Comparison of ENCODE assay signal across 25 cellular contexts in the genomic region with DNA sequence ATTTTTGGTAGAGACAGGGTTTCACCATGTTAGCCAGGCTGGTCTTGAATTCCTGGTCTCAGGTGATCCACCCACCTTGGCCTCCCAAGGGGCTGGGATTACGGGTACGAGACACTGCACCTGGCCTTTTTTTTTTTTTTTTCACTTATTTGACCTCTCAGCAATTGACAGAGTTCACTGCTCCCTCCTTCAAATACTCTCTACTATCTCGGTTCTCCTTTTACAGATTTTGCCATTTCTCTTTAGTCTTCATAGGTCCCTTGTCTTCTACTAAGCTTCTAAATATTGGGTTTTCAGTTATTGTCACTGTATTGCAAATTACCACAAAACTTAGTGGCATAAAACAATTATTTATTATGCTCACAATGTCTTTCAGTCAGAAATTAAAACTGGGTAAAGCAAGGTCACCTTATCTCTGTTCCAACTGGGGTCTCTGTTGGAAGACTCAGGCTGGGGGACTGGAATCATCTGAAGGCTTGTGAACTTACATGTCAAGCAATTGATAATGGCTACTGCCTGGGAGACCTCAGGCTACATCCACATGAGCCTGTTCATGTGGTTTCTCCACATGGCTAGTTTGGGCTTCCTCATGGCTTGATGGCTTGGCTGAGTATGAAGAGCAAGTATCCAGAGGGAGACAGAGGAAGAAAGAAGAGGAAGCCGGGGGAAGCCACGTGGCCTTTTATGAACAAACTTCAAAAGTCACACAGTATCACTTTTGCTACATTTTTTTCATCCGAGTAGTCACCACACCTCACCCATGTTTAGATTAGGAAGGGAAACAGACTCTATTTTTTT.
DNase-seq lines count a peak whose midpoint lies in the region; ATAC-seq, FAIRE-seq and TF ChIP-seq lines count a peak whose summit lies in the region.
"Had no signal": no experiment of that assay in that cellular context is flagged by ENCODE, and none has a peak within 500 bp of the region (broad histone marks: within the 10 kb centered on the region; RNA-seq: fewer than 3 reads in every experiment).

No MANE protein-coding gene starts in this region.

- intact Hi-C loops in HepG2 (cut with micrococcal nuclease; ENCODE audit: unreplicated experiment): no loop called here
- intact Hi-C loops in right lobe of liver (cut with DNase I): no loop called here
- intact Hi-C loops in left lung (cut with DNase I): no loop called here

- FAIRE-seq in HepG2 (lab: Jason Lieb, UNC): no peak
- FAIRE-seq in urothelium cell line (lab: Jason Lieb, UNC): peak; percentile 53
- no peak for FAIRE-seq in RCC 7860 (lab: Jason Lieb, UNC)
- FAIRE-seq: GM18507 had no signal

- POLR2A ChIA-PET in HepG2 (lab: Yijun Ruan, JAX): no interaction called here

- CTCF ChIA-PET in HepG2 (lab: Yijun Ruan, JAX; ENCODE audit: low intra/inter-chr PET ratio, low total read pairs): no interaction called here

- TF ChIP-seq RAD21 in HepG2 (CRISPR knock-in tag; IDR thresholded peaks at IDR 0.05): no peak

- H3K27ac ChIP-seq in HepG2 (ENCODE audit: extremely low read length, insufficient read depth, low read length): no peak overlapping the region
- no peak overlapping the region for H3K27ac ChIP-seq in right lobe of liver
- H3K27ac ChIP-seq in left lung: no peak overlapping the region

- H3K4me1 ChIP-seq in HepG2 (ENCODE audit: insufficient read depth, low read length) (no peaks in the 10 kb centered on the region), right lobe of liver (no peaks in the 10 kb centered on the region), left lung (peaks cover 0 to 11% of the 10 kb centered on the region in 2 donors)
- H3K4me1 ChIP-seq: Caco-2 had no signal

- ATAC-seq in HepG2 (no peak), right lobe of liver (no peak), left lung (peak; percentile 21), HG02852 (IDR thresholded peaks at IDR 0.05; ENCODE audit: unreplicated experiment) (no peak)
- no peak for ATAC-seq in effector memory CD8-positive, alpha-beta T cell (replicated peaks)
- ATAC-seq: Right ventricle myocardium inferior had no signal

- peaks cover 27% of the 10 kb centered on the region in 2 donors for H3K27me3 Mint-ChIP-seq in effector memory CD8-positive, alpha-beta T cell
- H3K27me3 Mint-ChIP-seq: B cell, IgD-negative memory B cell had no signal

- no peak overlapping the region for H3K4me2 ChIP-seq in HepG2 (ENCODE audit: low read depth, low read length)

- H3K27me3 ChIP-seq in HepG2 (ENCODE audit: control insufficient read depth in 1 of 2, insufficient read depth in 2 of 2, low read length in 2 of 2): no peaks in the 10 kb centered on the region; a peak in 1 of 5 replicates
- H3K27me3 ChIP-seq in right lobe of liver: no peaks in the 10 kb centered on the region
- H3K27me3 ChIP-seq in left lung: no peaks in the 10 kb centered on the region

- no peaks in the 10 kb centered on the region for H3K36me3 Mint-ChIP-seq in effector memory CD8-positive, alpha-beta T cell (ENCODE audit: insufficient read depth)

- no peak overlapping the region for H3K9ac ChIP-seq in HepG2 (ENCODE audit: insufficient read depth, low read depth, low read length)

- TF ChIP-seq POLR2A in HepG2 (IDR thresholded peaks at IDR 0.05; ENCODE audit: insufficient read depth in 1 of 2, low read depth in 2 of 2, low read length in 2 of 2) (no peak), right lobe of liver (IDR thresholded peaks at IDR 0.05) (no peak)

- DNase-seq in HepG2 (ENCODE audit: low spot score): no peak
- no peak for DNase-seq in right lobe of liver
- DNase-seq in M059J (ENCODE audit: low read depth): peak; percentile 3
- peak in 1 of 2 donors; percentile 39 for DNase-seq in left lung
- no peak for DNase-seq in urothelium cell line (ENCODE audit: low spot score)
- DNase-seq in effector memory CD8-positive, alpha-beta T cell: no peak
- no peak for DNase-seq in RCC 7860 (ENCODE audit: low spot score)
- DNase-seq: Caco-2; CD4-positive, alpha-beta T cell; DMS 273 treated with DMSO at 0.1 percent for 48 hours; DMS79 treated with DMSO at 0.1 percent for 48 hours; GOT3; HCEC 1CT; Kasumi-1; MM.1S; NCI-H1105 treated with DMSO at 0.1 percent for 48 hours; NCI-H2029 treated with DMSO at 0.1 percent for 48 hours; NCI-H226; NCI-H524; OCI-M1 had no signal

- no peak overlapping the region for H2AFZ ChIP-seq in HepG2 (ENCODE audit: low read length)

- no TSS peak for BruUV-seq in HepG2 (replicated peaks; lab: Mats Ljungman, UMichigan)

- H3K36me3 ChIP-seq in HepG2 (replicated peaks in 1 of 2; ENCODE audit: control insufficient read depth in 1 of 2, insufficient read depth in 2 of 2, low read length in 2 of 2) (no peaks in the 10 kb centered on the region), right lobe of liver (no peaks in the 10 kb centered on the region), left lung (no peaks in the 10 kb centered on the region)

- H3K4me3 Mint-ChIP-seq in effector memory CD8-positive, alpha-beta T cell: no peak overlapping the region
- H3K4me3 Mint-ChIP-seq: B cell; CD4-positive, alpha-beta T cell; IgD-negative memory B cell had no signal

- TF ChIP-seq EP300 in HepG2 (IDR thresholded peaks at IDR 0.05; ENCODE audit: low read depth in 2 of 2, low read length in 2 of 2): no peak
- TF ChIP-seq EP300 in HepG2 (CRISPR knock-in tag; IDR thresholded peaks at IDR 0.05; ENCODE audit: borderline replicate concordance): no peak

- H3K27ac Mint-ChIP-seq in effector memory CD8-positive, alpha-beta T cell: no peak overlapping the region
- H3K27ac Mint-ChIP-seq: B cell; CD4-positive, alpha-beta T cell; IgD-negative memory B cell had no signal

- H3K4me3 ChIP-seq in HepG2 (replicated peaks in 1 of 3; ENCODE audit: insufficient read depth in 1 of 3, low read depth in 2 of 3, low read length in 3 of 3) (no peak overlapping the region), right lobe of liver (no peak overlapping the region), left lung (no peak overlapping the region)

- WGBS in HepG2 (ENCODE audit: low lambda C conversion rate): 4% methylated on average over 6 of the region's 6 CpGs
- WGBS in right lobe of liver (ENCODE audit: insufficient coverage, low coverage, low lambda C conversion rate, missing lambda C conversion rate): 75% methylated on average over 6 of the region's 6 CpGs

- TF ChIP-seq CTCF in HepG2 (CRISPR knock-in tag; IDR thresholded peaks at IDR 0.05) (no peak), right lobe of liver (IDR thresholded peaks at IDR 0.05) (no peak), left lung (IDR thresholded peaks at IDR 0.05) (no peak)

- in situ Hi-C loops in HepG2 (cut with HindIII; ENCODE audit: extremely low pct_ligation_motif_present, low pct_unique_long_range_greater_than_20kb): no loop called here

- H3K9me3 ChIP-seq in HepG2 (ENCODE audit: low read length) (peaks cover 25% of the 10 kb centered on the region), right lobe of liver (peaks cover 0 to 7% (median 0%) of the 10 kb centered on the region in 4 donors), left lung (peaks cover 0 to 29% of the 10 kb centered on the region in 2 donors)

- H3K9me3 Mint-ChIP-seq in effector memory CD8-positive, alpha-beta T cell: peaks cover 10 to 13% of the 10 kb centered on the region in 2 donors

- H3K4me1 Mint-ChIP-seq in effector memory CD8-positive, alpha-beta T cell (ENCODE audit: low read depth in 2 of 2): no peaks in the 10 kb centered on the region

- no peaks in the 10 kb centered on the region for H3K79me2 ChIP-seq in HepG2 (ENCODE audit: insufficient read depth, low read length)

- H4K20me1 ChIP-seq in HepG2 (ENCODE audit: insufficient read depth, low read length): no peaks in the 10 kb centered on the region

TF ChIP-seq in HepG2, 621 proteins besides CTCF, POLR2A, EP300 and RAD21:
- TF ChIP-seq MNT (IDR thresholded peaks at IDR 0.05): peak; percentile 85
- TF ChIP-seq, protein P1, sequence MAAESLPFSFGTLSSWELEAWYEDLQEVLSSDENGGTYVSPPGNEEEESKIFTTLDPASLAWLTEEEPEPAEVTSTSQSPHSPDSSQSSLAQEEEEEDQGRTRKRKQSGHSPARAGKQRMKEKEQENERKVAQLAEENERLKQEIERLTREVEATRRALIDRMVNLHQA (CRISPR knock-in tag; IDR thresholded peaks at IDR 0.05): no peak
